In genomic region chr17:80663783-80664206, GRCh38 we compare ENCODE assay signal across 10 cellular contexts.
DNase-seq lines count a peak whose midpoint lies in the region; ATAC-seq and TF ChIP-seq lines count a peak whose summit lies in the region.
"Had no signal": no experiment of that assay in that cellular context is flagged by ENCODE, and none has a peak within 500 bp of the region (broad histone marks: within the 10 kb centered on the region; RNA-seq: fewer than 3 reads in every experiment).

No MANE protein-coding gene starts in this region.

- peaks cover 10% of the 10 kb centered on the region for H4K20me1 ChIP-seq in GM23338 (replicated peaks; ENCODE audit: insufficient read depth)

- H3K79me2 ChIP-seq in GM23338 (replicated peaks; ENCODE audit: insufficient read depth): peaks cover 82% of the 10 kb centered on the region

- peaks cover 10% of the 10 kb centered on the region for H3K27me3 Mint-ChIP-seq in GM23338 (ENCODE audit: insufficient read depth, low read depth, poor library complexity)
- H3K27me3 Mint-ChIP-seq in activated CD4-positive, alpha-beta memory T cell treated with anti-CD3 and anti-CD28 coated beads for 36 hours: no peaks in the 10 kb centered on the region

- peaks cover 19% of the 10 kb centered on the region for H3K4me1 ChIP-seq in GM23338 (ENCODE audit: insufficient read depth)

- H3K4me2 ChIP-seq in GM23338: peak overlapping the region; percentile 48; the same call in 1 of the 2 replicates

- H3K27me3 ChIP-seq in GM23338 (ENCODE audit: insufficient read depth): no peaks in the 10 kb centered on the region
- H3K27me3 ChIP-seq: gastrocnemius medialis had no signal

- H3K4me1 Mint-ChIP-seq in GM23338: peaks cover 58% of the 10 kb centered on the region
- peaks cover 58% of the 10 kb centered on the region for H3K4me1 Mint-ChIP-seq in activated CD4-positive, alpha-beta memory T cell treated with anti-CD3 and anti-CD28 coated beads for 36 hours (ENCODE audit: low read depth)

- H3K36me3 Mint-ChIP-seq in GM23338 (ENCODE audit: low read depth): no peaks in the 10 kb centered on the region
- peaks cover 3% of the 10 kb centered on the region for H3K36me3 Mint-ChIP-seq in activated CD4-positive, alpha-beta memory T cell treated with anti-CD3 and anti-CD28 coated beads for 36 hours

- DNase-seq in GM23338 (ENCODE audit: low spot score): no peak
- DNase-seq in activated CD4-positive, alpha-beta memory T cell treated with anti-CD3 and anti-CD28 coated beads for 36 hours: peak; percentile 62
- peak; percentile 20 for DNase-seq in fibroblast of pulmonary artery (ENCODE audit: low read depth)
- peak; percentile 62 for DNase-seq in stimulated activated CD4-positive, alpha-beta T cell treated with anti-CD3 and anti-CD28 coated beads, Interleukin-15, amount 100 ng/mL, for 24 hours
- no peak for DNase-seq in AML-193 (lab: John Stamatoyannopoulos, UW)
- no peak for DNase-seq in SHP77 treated with DMSO at 0.1 percent for 48 hours (lab: John Stamatoyannopoulos, UW)
- DNase-seq in HuH-7 (ENCODE audit: low spot score): no peak
- DNase-seq: gastrocnemius medialis, NCI-H1436 treated with DMSO at 0.1 percent for 48 hours had no signal

- H3K4me3 ChIP-seq in GM23338: no peak overlapping the region
- H3K4me3 ChIP-seq in fibroblast of pulmonary artery (replicated peaks; ENCODE audit: low read depth, low read length): no peak overlapping the region
- H3K4me3 ChIP-seq: gastrocnemius medialis had no signal

- H3K9me3 Mint-ChIP-seq in GM23338: no peaks in the 10 kb centered on the region; the same call in 2 of the 3 replicates
- no peaks in the 10 kb centered on the region for H3K9me3 Mint-ChIP-seq in activated CD4-positive, alpha-beta memory T cell treated with anti-CD3 and anti-CD28 coated beads for 36 hours

- no peak overlapping the region for H2AFZ ChIP-seq in GM23338

- TF ChIP-seq CTCF in GM23338 (conservative IDR thresholded peaks at IDR 0.05; ENCODE audit: low read depth in 2 of 2): no peak
- no peak for TF ChIP-seq CTCF in fibroblast of pulmonary artery (IDR thresholded peaks at IDR 0.05; ENCODE audit: low read length, missing control alignments)

- no peaks in the 10 kb centered on the region for H3K9me2 ChIP-seq in GM23338 (ENCODE audit: insufficient read depth)

- no peaks in the 10 kb centered on the region for H3F3A ChIP-seq in GM23338 (replicated peaks; ENCODE audit: low read depth)

- H3K27ac Mint-ChIP-seq in GM23338: no peak overlapping the region
- peak overlapping the region; percentile 60 for H3K27ac Mint-ChIP-seq in activated CD4-positive, alpha-beta memory T cell treated with anti-CD3 and anti-CD28 coated beads for 36 hours

- CTCF ChIA-PET in activated CD4-positive, alpha-beta memory T cell treated with anti-CD3 and anti-CD28 coated beads for 36 hours (lab: Charles Lee): interaction anchor here (1.8 kb wide), 1 partner anchor 14 kb away, joined by 4 read pairs; no protein-coding TSS in a partner anchor

- no peaks in the 10 kb centered on the region for H3K36me3 ChIP-seq in GM23338 (ENCODE audit: insufficient read depth)
- H3K36me3 ChIP-seq: gastrocnemius medialis had no signal

- POLR2A ChIA-PET in activated CD4-positive, alpha-beta memory T cell treated with anti-CD3 and anti-CD28 coated beads for 36 hours (lab: Charles Lee): interaction anchor here (1.2 kb wide), 1 partner anchor 14 kb away, joined by 3 read pairs; no protein-coding TSS in a partner anchor

- H3K4me3 Mint-ChIP-seq in GM23338: no peak overlapping the region
- H3K4me3 Mint-ChIP-seq in activated CD4-positive, alpha-beta memory T cell treated with anti-CD3 and anti-CD28 coated beads for 36 hours: no peak overlapping the region

- peak; percentile 18 for ATAC-seq in GM23338
- no peak for ATAC-seq in HG03469 (IDR thresholded peaks at IDR 0.05; ENCODE audit: unreplicated experiment)

- intact Hi-C loops in activated CD4-positive, alpha-beta memory T cell treated with anti-CD3 and anti-CD28 coated beads for 36 hours (cut with micrococcal nuclease): loop anchor here (2.0 kb wide), 3 partner anchors 15 to 235 kb away; no protein-coding TSS in a partner anchor

- H3K27ac ChIP-seq in GM23338 (ENCODE audit: low read depth): 0 out of 2 replicates have a peak overlapping the region, but pooled peaks have one; percentile 32
- H3K27ac ChIP-seq: gastrocnemius medialis had no signal

TF ChIP-seq in GM23338, 12 proteins besides CTCF, POLR2A, EP300 and RAD21 (continues in another document):
- TF ChIP-seq POLR2AphosphoS5 (IDR thresholded peaks at IDR 0.05; ENCODE audit: low read depth): no peak
- TF ChIP-seq REST (IDR thresholded peaks at IDR 0.05; ENCODE audit: unreplicated experiment): no peak
- no peak for TF ChIP-seq JUNB (IDR thresholded peaks at IDR 0.05; ENCODE audit: unreplicated experiment)
- TF ChIP-seq ZNF114 (CRISPR knock-in tag; IDR thresholded peaks at IDR 0.05): no peak
- no peak for TF ChIP-seq CREB1 (CRISPR knock-in tag; IDR thresholded peaks at IDR 0.05; ENCODE audit: low read depth)

Comparison
In these comparisons a context has a peak if more than half of its experiments do, and no peak if none do; other contexts are left out.
1. DNase-seq: peak in activated CD4-positive, alpha-beta memory T cell treated with anti-CD3 and anti-CD28 coated beads for 36 hours (single experiment), fibroblast of pulmonary artery (single experiment) and stimulated activated CD4-positive, alpha-beta T cell treated with anti-CD3 and anti-CD28 coated beads, Interleukin-15, amount 100 ng/mL, for 24 hours (single experiment); none in GM23338 (single experiment), AML-193 (0 of 2), SHP77 treated with DMSO at 0.1 percent for 48 hours (single experiment) and HuH-7 (single experiment).